8 cellular contexts compared by ENCODE assay signal in the genomic region with DNA sequence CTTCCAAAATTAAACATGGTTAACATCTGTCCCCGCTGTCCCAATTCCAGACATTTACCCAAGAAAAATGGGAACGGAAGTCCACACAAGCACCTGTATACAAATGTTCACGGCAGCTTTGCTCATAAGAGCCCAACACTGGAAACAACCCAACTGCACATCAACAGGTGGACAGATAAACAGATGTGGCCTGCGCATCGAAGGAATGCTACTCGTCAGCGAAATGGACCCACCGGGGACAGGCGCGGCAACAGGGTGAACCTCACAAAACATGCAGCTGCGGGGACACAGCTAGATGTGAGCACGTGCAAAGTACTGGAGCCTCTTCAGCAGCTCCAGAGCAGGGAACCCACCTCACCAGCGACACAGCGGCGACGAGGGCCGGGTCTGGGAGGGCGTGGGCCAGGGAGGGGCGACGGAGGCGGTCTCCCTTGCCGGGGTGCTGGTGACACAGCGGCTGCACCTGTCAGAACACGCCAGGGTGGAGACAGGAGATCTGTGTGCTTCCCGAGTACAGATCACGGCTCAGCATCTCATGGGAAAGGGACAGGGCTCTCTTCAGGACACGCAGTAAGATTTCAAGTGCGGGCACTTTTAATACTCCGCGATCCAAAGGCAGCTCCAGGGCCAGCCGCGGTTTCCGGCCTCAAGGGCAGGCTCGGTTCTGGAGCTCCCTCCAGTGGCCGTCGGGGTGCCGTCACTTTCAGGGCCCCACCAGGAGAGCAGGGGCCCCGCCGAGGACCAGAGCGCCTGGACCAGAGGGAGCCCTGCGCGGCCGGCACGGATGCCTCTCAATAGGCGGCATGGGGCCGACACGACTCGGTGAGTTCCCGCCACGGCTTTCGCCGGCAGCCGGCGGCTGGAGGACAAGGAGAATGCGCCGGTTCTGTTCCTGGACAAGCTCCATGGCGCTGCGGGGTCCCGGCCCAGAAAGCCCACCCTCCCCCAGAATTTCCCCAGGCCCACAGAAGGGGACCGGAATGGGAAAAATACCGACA. TPM values are rescaled to one million over a fixed set of nuclear protein-coding genes. Genes with fewer than 3 reads are reported as not detected.
A peak's percentile ranks its signal among the peaks of the same experiment; 100 is the strongest.
DNase-seq lines count a peak whose midpoint lies in the region; ATAC-seq and TF ChIP-seq lines count a peak whose summit lies in the region.

No MANE protein-coding gene starts in this region.

- no peaks in the 10 kb centered on the region for H3K9me3 ChIP-seq in MM.1S (replicated peaks; ENCODE audit: insufficient read depth, low read length)
- no peaks in the 10 kb centered on the region for H3K9me3 ChIP-seq in skeletal muscle satellite cell (replicated peaks; ENCODE audit: low read length)

- 0 out of 2 replicates have a peak, but pooled peaks cover 1% of the 10 kb centered on the region for H3F3A ChIP-seq in MM.1S (ENCODE audit: insufficient read depth, low read length)

- peak; percentile 76 for TF ChIP-seq CTCF in MM.1S (IDR thresholded peaks at IDR 0.05; ENCODE audit: low read length)

- H3K36me3 ChIP-seq in MM.1S (replicated peaks; ENCODE audit: insufficient read depth, low read length) (no peaks in the 10 kb centered on the region), skeletal muscle satellite cell (ENCODE audit: insufficient read depth, low read length) (no peaks in the 10 kb centered on the region)

- H3K4me3 ChIP-seq in MM.1S (ENCODE audit: low read length) (no peak overlapping the region), skeletal muscle satellite cell (ENCODE audit: low read length) (peak overlapping the region; percentile 48)

- H3K27me3 ChIP-seq in MM.1S (replicated peaks; ENCODE audit: insufficient read depth, low read length) (no peaks in the 10 kb centered on the region), skeletal muscle satellite cell (ENCODE audit: control insufficient read depth, insufficient read depth, low read length) (no peaks in the 10 kb centered on the region)

- in situ Hi-C loops in Caki2 (cut with HindIII; ENCODE audit: low pct_unique_long_range_greater_than_20kb, low sequenced_read_pairs): no loop called here

- no peaks in the 10 kb centered on the region for H3K4me1 ChIP-seq in MM.1S (ENCODE audit: low read length)
- H3K4me1 ChIP-seq in skeletal muscle satellite cell (ENCODE audit: control insufficient read depth, insufficient read depth, low read length): peaks cover 7% of the 10 kb centered on the region

- H3K9me2 ChIP-seq in MM.1S (replicated peaks; ENCODE audit: insufficient read depth, low read length): no peaks in the 10 kb centered on the region

- no peaks in the 10 kb centered on the region for H3K79me2 ChIP-seq in MM.1S (ENCODE audit: low read length)

- peak; percentile 45 for DNase-seq in Caki2 (ENCODE audit: low read depth)
- peak; percentile 52 for DNase-seq in MM.1S
- peak; percentile 29 for DNase-seq in T1000 (lab: John Stamatoyannopoulos, UW)
- DNase-seq in anterior cingulate cortex (lab: John Stamatoyannopoulos, UW): peak in 53 of 58 donors; percentile 28 to 86 (median 64)
- peak; percentile 98 for DNase-seq in hepatic stellate cell (ENCODE audit: low spot score)

- H4K20me1 ChIP-seq in MM.1S (ENCODE audit: insufficient read depth, low read length): no peaks in the 10 kb centered on the region

- H3K9ac ChIP-seq in MM.1S (ENCODE audit: low read length): no peak overlapping the region
- H3K9ac ChIP-seq in skeletal muscle satellite cell (ENCODE audit: low read depth, low read length): no peak overlapping the region

- H3K27ac ChIP-seq in MM.1S (ENCODE audit: low read length): no peak overlapping the region

- H3K4me2 ChIP-seq in MM.1S (ENCODE audit: low read depth, low read length) (peak overlapping the region; percentile 24; the same call in 1 of the 2 replicates), skeletal muscle satellite cell (ENCODE audit: low read length) (peak overlapping the region; percentile 86)

- ATAC-seq in GM21528 (IDR thresholded peaks at IDR 0.05; ENCODE audit: low FRiP score, unreplicated experiment): peak; percentile 55
- ATAC-seq in HG02840 (IDR thresholded peaks at IDR 0.05; ENCODE audit: low FRiP score, unreplicated experiment): no peak

- H2AFZ ChIP-seq in MM.1S (ENCODE audit: low read length): no peak overlapping the region

RNA-seq across cellular contexts. Expression of a gene that starts 21.2 kb away (rescaled TPM):
- 12.2 and 22.2 TPM in 2 replicates for total RNA-seq in Caki2 (2014; rRNA removed; shearing (Covaris generic); ENCODE audit: low replicate concordance)
- 1.8 and 6.8 TPM in 2 replicates for total RNA-seq in skeletal muscle satellite cell (2012; rRNA removed)

RNA-seq across cellular contexts. Expression of a gene that starts 22.4 kb away (rescaled TPM):
- 2.5 and 7.7 TPM in 2 replicates for total RNA-seq in Caki2 (2014; rRNA removed; shearing (Covaris generic); ENCODE audit: low replicate concordance)
- 5.1 and 9.6 TPM in 2 replicates for total RNA-seq in skeletal muscle satellite cell (2012; rRNA removed)

Comparison
In these comparisons a context has a peak if more than half of its experiments do, and no peak if none do; other contexts are left out.
1. DNase-seq: peak in every context shown above with its lines; median percentile 98 in hepatic stellate cell; 64 in anterior cingulate cortex; 52 in MM.1S; 45 in Caki2; 29 in T1000.